9 cellular contexts compared by ENCODE assay signal in the genomic region with DNA sequence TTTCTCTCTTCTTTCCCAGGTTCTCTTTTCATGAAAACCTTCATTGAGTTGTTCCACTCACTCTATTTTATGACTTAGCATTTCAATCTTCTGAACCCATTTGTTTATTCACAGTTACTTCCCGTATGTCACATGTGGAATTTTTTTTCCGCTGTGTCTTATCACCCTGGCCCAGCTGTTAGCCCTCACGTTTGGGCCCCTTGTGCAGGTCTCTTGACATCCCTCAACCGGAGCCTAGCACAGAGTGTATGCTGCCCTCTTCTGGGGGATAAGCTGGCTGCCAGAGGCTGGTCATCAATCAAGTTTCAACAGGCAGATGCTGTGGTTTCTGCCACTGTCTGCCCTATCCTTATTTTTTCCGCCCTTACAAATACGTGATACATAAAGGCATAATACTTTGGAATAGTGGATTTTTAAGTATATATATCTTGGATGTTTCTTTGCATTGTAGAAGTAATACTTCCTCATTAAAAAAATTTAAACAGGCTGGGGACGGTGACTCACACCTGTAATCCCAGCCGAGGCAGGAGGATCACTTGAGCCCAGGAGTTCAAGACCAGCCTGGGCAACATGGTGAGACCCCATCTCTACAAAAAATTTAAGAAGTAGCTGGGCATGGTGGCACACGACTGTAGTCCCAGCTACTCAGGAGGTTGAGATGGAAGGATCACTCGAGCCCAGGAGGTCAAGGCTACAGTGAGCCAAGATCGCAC. TPM values are rescaled to one million over a fixed set of nuclear protein-coding genes. Genes with fewer than 3 reads are reported as not detected.
DNase-seq lines count a peak whose midpoint lies in the region; ATAC-seq, FAIRE-seq and TF ChIP-seq lines count a peak whose summit lies in the region.
"Had no signal": no experiment of that assay in that cellular context is flagged by ENCODE, and none has a peak within 500 bp of the region (broad histone marks: within the 10 kb centered on the region; RNA-seq: fewer than 3 reads in every experiment).

No MANE protein-coding gene starts in this region.

- H2BK20ac ChIP-seq in H9 (ENCODE audit: low read depth, low read length, poor library complexity, severe bottlenecking), result no peak overlapping the region

- no peak for FAIRE-seq in kidney (lab: Jason Lieb, UNC)

- no peak overlapping the region for H3K4me3 ChIP-seq in OCI-LY1 (ENCODE audit: low read depth, low read length, poor library complexity, severe bottlenecking)
- H3K4me3 ChIP-seq in kidney (ENCODE audit: low read length in 2 of 2), result no peak overlapping the region
- no peak overlapping the region for H3K4me3 ChIP-seq in stomach
- H3K4me3 ChIP-seq in esophagus muscularis mucosa, result no peak overlapping the region
- H3K4me3 ChIP-seq: HAP-1 had no signal

- peaks cover 2 to 24% (median 24%) of the 10 kb centered on the region in 3 experiments for H3K36me3 Mint-ChIP-seq in H9 (ENCODE audit: insufficient read depth in 1 of 3, low read depth in 3 of 3)
- H3K36me3 Mint-ChIP-seq in activated naive CD8-positive, alpha-beta T cell treated with anti-CD3 and anti-CD28 coated beads, Interleukin-2, amount 50 U/mL, for 24 hours (ENCODE audit: low read depth), result peaks cover 6% of the 10 kb centered on the region

- H3K18ac ChIP-seq in H9 (ENCODE audit: insufficient read length, low read depth, low read length), result no peak overlapping the region

- peak; percentile 81 for TF ChIP-seq CTCF in H9 (conservative IDR thresholded peaks at IDR 0.05)
- peak; percentile 81 for TF ChIP-seq CTCF in OCI-LY1 (IDR thresholded peaks at IDR 0.05; ENCODE audit: low read length)
- TF ChIP-seq CTCF in kidney (IDR thresholded peaks at IDR 0.05; ENCODE audit: borderline replicate concordance, extremely low read depth, insufficient read depth), result peak; percentile 48
- peak in 4 of 7 experiments; percentile 10 to 26 (median 22) for TF ChIP-seq CTCF in stomach (IDR thresholded peaks at IDR 0.05)
- TF ChIP-seq CTCF in esophagus muscularis mucosa (IDR thresholded peaks at IDR 0.05), result peak in 1 of 3 experiments; percentile 23

- no peak overlapping the region for H3K9ac ChIP-seq in H9 (ENCODE audit: extremely low read depth, insufficient read length, low read length)
- no peak overlapping the region for H3K9ac ChIP-seq in OCI-LY1 (ENCODE audit: low read length)
- no peak overlapping the region for H3K9ac ChIP-seq in kidney (ENCODE audit: low read length in 2 of 2)

- peak; percentile 51 to 62 for DNase-seq in AML-193 (lab: John Stamatoyannopoulos, UW)
- DNase-seq in H9, result peak; percentile 71
- peak; percentile 36 for DNase-seq in activated naive CD8-positive, alpha-beta T cell treated with anti-CD3 and anti-CD28 coated beads, Interleukin-2, amount 50 U/mL, for 24 hours
- no peak for DNase-seq in kidney
- peak; percentile 41 for DNase-seq in stomach
- DNase-seq in esophagus muscularis mucosa (ENCODE audit: extremely low spot score), result no peak

- no peaks in the 10 kb centered on the region for H3K9me3 Mint-ChIP-seq in H9
- H3K9me3 Mint-ChIP-seq in activated naive CD8-positive, alpha-beta T cell treated with anti-CD3 and anti-CD28 coated beads, Interleukin-2, amount 50 U/mL, for 24 hours, result no peaks in the 10 kb centered on the region

- no peak overlapping the region for H2BK120ac ChIP-seq in H9 (ENCODE audit: low read depth, low read length, poor library complexity, severe bottlenecking)

- H3K4me1 ChIP-seq in H9 (ENCODE audit: insufficient read depth, low read length), result no peaks in the 10 kb centered on the region
- no peaks in the 10 kb centered on the region for H3K4me1 ChIP-seq in OCI-LY1 (ENCODE audit: insufficient read depth, low read length, severe bottlenecking)
- peaks cover 0 to 1% of the 10 kb centered on the region in 2 donors for H3K4me1 ChIP-seq in kidney (ENCODE audit: control insufficient read depth in 1 of 2, insufficient read depth in 1 of 2, low read depth in 1 of 2, low read length in 2 of 2)
- no peaks in the 10 kb centered on the region for H3K4me1 ChIP-seq in stomach
- H3K4me1 ChIP-seq in esophagus muscularis mucosa, result no peaks in the 10 kb centered on the region

- no peak overlapping the region for H3K23ac ChIP-seq in H9 (ENCODE audit: insufficient read length, low read depth, low read length)

- H3T11ph ChIP-seq in H9 (ENCODE audit: low read length), result no peak overlapping the region

- H2AFZ ChIP-seq in H9 (ENCODE audit: low read length) (no peak overlapping the region), OCI-LY1 (ENCODE audit: low read length) (no peak overlapping the region)

- TF ChIP-seq POLR2A in stomach (IDR thresholded peaks at IDR 0.05) (no peak), esophagus muscularis mucosa (IDR thresholded peaks at IDR 0.05; ENCODE audit: low read depth) (no peak)

- intact Hi-C loops in kidney (cut with DNase I) (no loop called here), stomach (cut with DNase I; ENCODE audit: low total_unique reads) (no loop called here), esophagus muscularis mucosa (cut with DNase I) (no loop called here)

- H4K5ac ChIP-seq in H9 (ENCODE audit: insufficient read length, low read depth, low read length), result no peak overlapping the region

- H3K23me2 ChIP-seq in H9 (ENCODE audit: insufficient read length, low read depth, low read length, poor library complexity, severe bottlenecking), result no peaks in the 10 kb centered on the region

- no peaks in the 10 kb centered on the region for H3F3A ChIP-seq in OCI-LY1 (ENCODE audit: insufficient read depth, low read length)

- H3K4me3 Mint-ChIP-seq in H9, result no peak overlapping the region
- H3K4me3 Mint-ChIP-seq in activated naive CD8-positive, alpha-beta T cell treated with anti-CD3 and anti-CD28 coated beads, Interleukin-2, amount 50 U/mL, for 24 hours, result no peak overlapping the region

- H2BK15ac ChIP-seq in H9 (ENCODE audit: low read depth, low read length), result no peak overlapping the region

- no peak overlapping the region for H3K4ac ChIP-seq in H9 (ENCODE audit: low read depth, low read length)

- no peak overlapping the region for H3K4me2 ChIP-seq in H9 (ENCODE audit: insufficient read depth, insufficient read length, low read length)
- no peak overlapping the region for H3K4me2 ChIP-seq in OCI-LY1 (ENCODE audit: low read length)

- H3K4me1 Mint-ChIP-seq in H9, result no peaks in the 10 kb centered on the region; a peak in 1 of 4 replicates
- H3K4me1 Mint-ChIP-seq in activated naive CD8-positive, alpha-beta T cell treated with anti-CD3 and anti-CD28 coated beads, Interleukin-2, amount 50 U/mL, for 24 hours, result peaks cover 2% of the 10 kb centered on the region

- peak; percentile 78 for ATAC-seq in activated naive CD8-positive, alpha-beta T cell treated with anti-CD3 and anti-CD28 coated beads, Interleukin-2, amount 50 U/mL, for 24 hours
- no peak for ATAC-seq in HG03565 (IDR thresholded peaks at IDR 0.05; ENCODE audit: unreplicated experiment)

- H3K27me3 Mint-ChIP-seq in H9 (ENCODE audit: low read depth), result no peaks in the 10 kb centered on the region
- H3K27me3 Mint-ChIP-seq in activated naive CD8-positive, alpha-beta T cell treated with anti-CD3 and anti-CD28 coated beads, Interleukin-2, amount 50 U/mL, for 24 hours, result no peaks in the 10 kb centered on the region

- H3K27ac Mint-ChIP-seq in H9, result peak overlapping the region in 1 of 3 experiments; percentile 5; a peak in 1 of 7 replicates
- no peak overlapping the region for H3K27ac Mint-ChIP-seq in activated naive CD8-positive, alpha-beta T cell treated with anti-CD3 and anti-CD28 coated beads, Interleukin-2, amount 50 U/mL, for 24 hours

- H3K79me2 ChIP-seq in H9 (ENCODE audit: insufficient read depth, low read length) (no peaks in the 10 kb centered on the region), OCI-LY1 (ENCODE audit: insufficient read depth, low read length) (no peaks in the 10 kb centered on the region)

- H3K36me3 ChIP-seq in OCI-LY1 (ENCODE audit: insufficient read depth, low read length) (peaks cover 36% of the 10 kb centered on the region), kidney (ENCODE audit: control insufficient read depth in 1 of 2, insufficient read depth in 2 of 2, low read length in 2 of 2) (peaks cover 43 to 58% of the 10 kb centered on the region in 2 donors), stomach (peaks cover 52 to 77% (median 75%) of the 10 kb centered on the region in 4 donors), esophagus muscularis mucosa (peaks cover 20 to 76% (median 69%) of the 10 kb centered on the region in 4 donors)

- no CpG with 5 or more reads among the region's 11 CpGs for WGBS in H9 (ENCODE audit: extremely low coverage, insufficient read length, low lambda C conversion rate)
- 62 to 73% (median 67%) methylated on average over 11 of the region's 11 CpGs for WGBS in stomach, 5 donors
- 70% methylated on average over 11 of the region's 11 CpGs for WGBS in esophagus muscularis mucosa

- H4K20me1 ChIP-seq in H9 (ENCODE audit: control insufficient read depth, insufficient read depth, insufficient read length), result no peaks in the 10 kb centered on the region
- no peaks in the 10 kb centered on the region for H4K20me1 ChIP-seq in OCI-LY1 (ENCODE audit: insufficient read depth, low read length)

- H3K27ac ChIP-seq in H9 (ENCODE audit: insufficient read length, low read depth, low read length) (no peak overlapping the region), OCI-LY1 (ENCODE audit: low read depth, low read length, poor library complexity, severe bottlenecking) (no peak overlapping the region), kidney (ENCODE audit: low read depth in 2 of 2, low read length in 2 of 2) (no peak overlapping the region), stomach (no peak overlapping the region), esophagus muscularis mucosa (replicated peaks in 1 of 4) (no peak overlapping the region)

- no peaks in the 10 kb centered on the region for H3K27me3 ChIP-seq in H9 (ENCODE audit: insufficient read depth, low read length)
- no peaks in the 10 kb centered on the region for H3K27me3 ChIP-seq in OCI-LY1 (ENCODE audit: insufficient read depth, low read length)
- no peaks in the 10 kb centered on the region for H3K27me3 ChIP-seq in stomach
- no peaks in the 10 kb centered on the region for H3K27me3 ChIP-seq in esophagus muscularis mucosa

- no peaks in the 10 kb centered on the region for H3K79me1 ChIP-seq in H9 (ENCODE audit: insufficient read depth, low read depth, low read length, poor library complexity, severe bottlenecking)

- no peak overlapping the region for H2BK12ac ChIP-seq in H9 (ENCODE audit: insufficient read length, low read depth, low read length)

- no peak overlapping the region for H2BK5ac ChIP-seq in H9 (ENCODE audit: insufficient read length, low read length)

- no peak overlapping the region for H3K14ac ChIP-seq in H9 (ENCODE audit: insufficient read depth, low read length)

- H4K91ac ChIP-seq in H9 (ENCODE audit: insufficient read length, low read depth, low read length), result no peak overlapping the region

- TF ChIP-seq EP300 in stomach (IDR thresholded peaks at IDR 0.05) (no peak), esophagus muscularis mucosa (IDR thresholded peaks at IDR 0.05) (no peak)

- no peaks in the 10 kb centered on the region for H3K9me3 ChIP-seq in H9 (ENCODE audit: control insufficient read depth, low read depth, low read length)
- no peaks in the 10 kb centered on the region for H3K9me3 ChIP-seq in OCI-LY1 (ENCODE audit: low read length)
- no peaks in the 10 kb centered on the region for H3K9me3 ChIP-seq in kidney (ENCODE audit: control insufficient read depth in 1 of 2, low read length in 2 of 2)
- no peaks in the 10 kb centered on the region for H3K9me3 ChIP-seq in stomach
- H3K9me3 ChIP-seq in esophagus muscularis mucosa, result no peaks in the 10 kb centered on the region
- H3K9me3 ChIP-seq: HAP-1 had no signal

- no peaks in the 10 kb centered on the region for H3K9me2 ChIP-seq in OCI-LY1 (ENCODE audit: low read depth, low read length)

- no peak overlapping the region for H3K56ac ChIP-seq in H9 (ENCODE audit: insufficient read length, low read depth, low read length)

- no peak overlapping the region for H4K8ac ChIP-seq in H9 (replicated peaks; ENCODE audit: insufficient read length, low read depth, low read length)

- H2AK5ac ChIP-seq in H9 (ENCODE audit: insufficient read length, low read length), result no peak overlapping the region

RNA-seq across cellular contexts. Expression of a gene that starts 38.8 kb away (rescaled TPM):
- total RNA-seq in H9 (2021), result 34.5 and 34.7 TPM in 2 replicates
- 18.4 TPM for total RNA-seq in kidney
- polyA plus RNA-seq in kidney (ENCODE audit: insufficient read depth, low read depth, low replicate concordance), result 18.5 TPM
- total RNA-seq in stomach, result 10 to 100 TPM; 11.7 to 46.0 (median 23.5) TPM
- polyA plus RNA-seq in stomach, result 10 to 100 TPM in 2 of 3 donors, 1 to 10 TPM in 1; 8.7 to 15.7 (median 14.6) TPM
- total RNA-seq in esophagus muscularis mucosa, result 10 to 100 TPM; 14.7 to 19.9 (median 18.3) TPM

RNA-seq across cellular contexts. Expression of a gene that starts 57.0 kb away (rescaled TPM):
- total RNA-seq in H9 (2021) (1.1 and 1.4 TPM in 2 replicates), kidney (0.72 TPM), stomach (under 1 TPM in 1 of 5 donors, not detected in 4; 0.87 TPM), esophagus muscularis mucosa (under 1 TPM in 3 of 4 donors, not detected in 1; 0.26 to 0.99 (median 0.57) TPM)
- polyA plus RNA-seq in kidney (ENCODE audit: insufficient read depth, low read depth, low replicate concordance) (0.67 TPM), stomach (1 to 10 TPM in 1 of 3 donors, under 1 TPM in 1, not detected in 1; 0.60 to 1.2 TPM)

RNA-seq across cellular contexts. Expression of a gene that starts 57.4 kb away (rescaled TPM):
- 12.9 and 14.3 TPM in 2 replicates for total RNA-seq in H9 (2021)
- 12.8 TPM for total RNA-seq in kidney
- polyA plus RNA-seq in kidney (ENCODE audit: insufficient read depth, low read depth, low replicate concordance), result 9.7 TPM
- total RNA-seq in stomach, result 10 to 100 TPM in 1 of 5 donors, 1 to 10 TPM in 4; 3.5 to 16.3 (median 6.4) TPM
- polyA plus RNA-seq in stomach, result 1 to 10 TPM; 5.8 to 6.4 (median 5.9) TPM
- 10 to 100 TPM in 1 of 4 donors, 1 to 10 TPM in 3; 7.3 to 10.2 (median 8.6) TPM for total RNA-seq in esophagus muscularis mucosa

Comparison
In these comparisons a context has a peak if more than half of its experiments do, and no peak if none do; other contexts are left out.
1. DNase-seq: peak in AML-193 (2 of 2), H9 (single experiment), activated naive CD8-positive, alpha-beta T cell treated with anti-CD3 and anti-CD28 coated beads, Interleukin-2, amount 50 U/mL, for 24 hours (single experiment) and stomach (single experiment); none in kidney (single experiment) and esophagus muscularis mucosa (single experiment).